Comparison of ENCODE assay signal across 1 cellular context in genomic region chr5:179680014-179680779, GRCh38.
TF ChIP-seq lines count a peak whose summit lies in the region.

No MANE protein-coding gene starts in this region.

TF ChIP-seq in WTC11, 78 proteins besides CTCF, POLR2A, EP300 and RAD21 (continued from another document):
- no peak for TF ChIP-seq PRDM15 (CRISPR knock-in tag; IDR thresholded peaks at IDR 0.05)
- no peak for TF ChIP-seq IRF1 (CRISPR knock-in tag; IDR thresholded peaks at IDR 0.05)
- no peak for TF ChIP-seq OVOL2 (CRISPR knock-in tag; IDR thresholded peaks at IDR 0.05; ENCODE audit: borderline replicate concordance)
- TF ChIP-seq ZNF232 (CRISPR knock-in tag; IDR thresholded peaks at IDR 0.05) = no peak
- no peak for TF ChIP-seq JUN (CRISPR knock-in tag; IDR thresholded peaks at IDR 0.05)
- TF ChIP-seq NR2C2 (CRISPR knock-in tag; IDR thresholded peaks at IDR 0.05) = no peak
- no peak for TF ChIP-seq ATF1 (CRISPR knock-in tag; IDR thresholded peaks at IDR 0.05)
- no peak for TF ChIP-seq PREB (CRISPR knock-in tag; IDR thresholded peaks at IDR 0.05; ENCODE audit: borderline replicate concordance)
- TF ChIP-seq ATF6 (CRISPR knock-in tag; IDR thresholded peaks at IDR 0.05) = no peak
- no peak for TF ChIP-seq ERG (CRISPR knock-in tag; IDR thresholded peaks at IDR 0.05)
TF ChIP-seq in WTC11: peak in this region for 0.
